Comparison of ENCODE assay signal across 21 cellular contexts in the genomic region with DNA sequence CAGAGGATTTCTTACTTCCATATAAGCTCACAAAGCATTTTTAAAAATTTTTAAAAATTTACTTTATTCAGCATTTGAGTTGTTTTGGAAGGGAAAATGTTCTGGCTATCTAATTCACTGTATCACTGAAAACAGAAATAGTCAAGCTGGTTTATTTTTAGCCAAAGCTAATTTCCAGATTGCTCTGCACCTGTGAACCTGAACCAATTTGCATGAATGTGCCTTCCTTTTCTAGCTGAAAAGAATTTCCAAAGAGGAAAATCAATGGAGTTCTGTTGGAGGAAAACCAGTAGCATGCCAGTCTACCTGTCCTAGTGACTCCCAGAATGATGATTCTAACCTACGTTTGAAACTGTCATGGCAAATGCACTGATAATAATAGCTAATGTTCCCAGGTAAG.
"Had no signal": no experiment of that assay in that cellular context is flagged by ENCODE, and none has a peak within 500 bp of the region (broad histone marks: within the 10 kb centered on the region; RNA-seq: fewer than 3 reads in every experiment).

No MANE protein-coding gene starts in this region.

- H3K27me3 ChIP-seq: body of pancreas, cardiac muscle cell, upper lobe of left lung had no signal

- H3K9me3 ChIP-seq: body of pancreas, thoracic aorta had no signal

- H3K27ac ChIP-seq: cardiac muscle cell, left ventricle myocardium inferior, spleen, thoracic aorta, upper lobe of left lung had no signal

- H3K4me3 ChIP-seq: body of pancreas, cardiac muscle cell, left ventricle myocardium inferior, spleen, thoracic aorta, upper lobe of left lung had no signal

- H3K4me1 ChIP-seq: spleen, upper lobe of left lung had no signal

- DNase-seq: activated B cell treated with CpG ODN at 0.5 μM for 24 hours; activated CD4-positive, alpha-beta T cell treated with anti-CD3 and anti-CD28 coated beads for 4 hours; activated CD4-positive, alpha-beta T cell treated with anti-CD3 and anti-CD28 coated beads, Interleukin-2, amount 50 U/mL, for 48 hours; activated effector memory CD4-positive, alpha-beta T cell treated with anti-CD3 and anti-CD28 coated beads, Interleukin-2, amount 50 U/mL, for 16 hours; anterior cingulate cortex; body of pancreas; dermis blood vessel endothelial cell; effector CD8-positive, alpha-beta T cell; erythroblast; foreskin fibroblast; left ventricle myocardium inferior; mammary epithelial cell; naive thymus-derived CD8-positive, alpha-beta T cell; retina; spleen; stimulated activated CD4-positive, alpha-beta T cell treated with anti-CD3 and anti-CD28 coated beads, Interleukin-4, amount 100 ng/mL, for 1 hour; stimulated activated naive CD4-positive, alpha-beta T cell; T1000; upper lobe of left lung had no signal

- ATAC-seq: body of pancreas; naive thymus-derived CD8-positive, alpha-beta T cell had no signal

- H3K36me3 ChIP-seq: cardiac muscle cell, left ventricle myocardium inferior, spleen, thoracic aorta, upper lobe of left lung had no signal
